Comparison of ENCODE assay signal across 16 cellular contexts in genomic region chr22:40027191-40028097, GRCh38. TPM values are rescaled to one million over a fixed set of nuclear protein-coding genes. Genes with fewer than 3 reads are reported as not detected.
DNase-seq lines count a peak whose midpoint lies in the region; ATAC-seq and TF ChIP-seq lines count a peak whose summit lies in the region.
"Had no signal": no experiment of that assay in that cellular context is flagged by ENCODE, and none has a peak within 500 bp of the region (broad histone marks: within the 10 kb centered on the region; RNA-seq: fewer than 3 reads in every experiment).

No MANE protein-coding gene starts in this region.

- H3K4me2 ChIP-seq in MM.1S (ENCODE audit: low read depth, low read length), result no peak overlapping the region
- H3K4me2 ChIP-seq: PC-9 had no signal

- no peaks in the 10 kb centered on the region for H3K9me3 ChIP-seq in aorta (ENCODE audit: control insufficient read depth, low read length)
- H3K9me3 ChIP-seq in MM.1S (replicated peaks; ENCODE audit: insufficient read depth, low read length), result no peaks in the 10 kb centered on the region
- H3K9me3 ChIP-seq in SJCRH30 (replicated peaks), result no peaks in the 10 kb centered on the region

- intact Hi-C loops in aorta (cut with DNase I), result no loop called here

- TF ChIP-seq CTCF in GM13976 (IDR thresholded peaks at IDR 0.05; ENCODE audit: borderline replicate concordance, control extremely low read depth, extremely low read depth, insufficient read depth, missing control alignments) (no peak), MM.1S (IDR thresholded peaks at IDR 0.05; ENCODE audit: low read length) (no peak)

- H3K4me3 ChIP-seq in aorta (ENCODE audit: low read length in 2 of 2) (no peak overlapping the region), MM.1S (ENCODE audit: low read length) (no peak overlapping the region), SJCRH30 (no peak overlapping the region)
- H3K4me3 ChIP-seq: K562, PC-9 had no signal

- H3K36me3 ChIP-seq in aorta (ENCODE audit: control insufficient read depth in 1 of 2, insufficient read depth in 2 of 2, low read length in 1 of 2), result no peaks in the 10 kb centered on the region
- H3K36me3 ChIP-seq in MM.1S (replicated peaks; ENCODE audit: insufficient read depth, low read length), result no peaks in the 10 kb centered on the region
- H3K36me3 ChIP-seq in SJCRH30, result no peaks in the 10 kb centered on the region

- H3K4me1 ChIP-seq in aorta (ENCODE audit: control insufficient read depth in 1 of 2, insufficient read depth in 2 of 2, low read length in 2 of 2) (no peaks in the 10 kb centered on the region), MM.1S (ENCODE audit: low read length) (no peaks in the 10 kb centered on the region), SJCRH30 (no peaks in the 10 kb centered on the region)

- no peak for ATAC-seq in aorta (ENCODE audit: low FRiP score)

- DNase-seq in GM13976 (ENCODE audit: low spot score) (peak; percentile 11), NCI-H526 treated with DMSO at 0.1 percent for 48 hours (lab: John Stamatoyannopoulos, UW) (peak; percentile 26), left kidney (ENCODE audit: low read depth, low spot score) (peak; percentile 3), aorta (peak; percentile 39 to 44), MM.1S (no peak), SJCRH30 (no peak)
- DNase-seq in activated CD8-positive, alpha-beta memory T cell treated with anti-CD3 and anti-CD28 coated beads for 24 hours, result no peak
- DNase-seq: DMS79 treated with DMSO at 0.1 percent for 48 hours, MV-4-11, NCI-H187, NCI-H2107, NCI-H510A treated with DMSO at 0.1 percent for 48 hours, PC-9 had no signal

- H3K27ac ChIP-seq in aorta (ENCODE audit: low read depth in 1 of 2, low read length in 2 of 2), result no peak overlapping the region
- H3K27ac ChIP-seq in MM.1S (ENCODE audit: low read length), result no peak overlapping the region
- H3K27ac ChIP-seq in SJCRH30, result no peak overlapping the region
- H3K27ac ChIP-seq: C4-2B, PC-9, RWPE1 had no signal

- H2AFZ ChIP-seq in MM.1S (ENCODE audit: low read length), result no peak overlapping the region
- H2AFZ ChIP-seq: PC-9 had no signal

- in situ Hi-C loops in GM13976 (cut with MboI; ENCODE audit: low sequenced_read_pairs, unreplicated experiment), result no loop called here

- H3K79me2 ChIP-seq in MM.1S (ENCODE audit: low read length), result no peaks in the 10 kb centered on the region

- 86 to 90% methylated on average over 20 to 21 of the region's 21 CpGs for WGBS in aorta, 2 donors

- no peak overlapping the region for H3K9ac ChIP-seq in MM.1S (ENCODE audit: low read length)

- H4K20me1 ChIP-seq in MM.1S (ENCODE audit: insufficient read depth, low read length), result no peaks in the 10 kb centered on the region

- H3K27me3 ChIP-seq in aorta (ENCODE audit: control insufficient read depth in 1 of 2, insufficient read depth in 2 of 2, low read length in 1 of 2) (no peaks in the 10 kb centered on the region), MM.1S (replicated peaks; ENCODE audit: insufficient read depth, low read length) (no peaks in the 10 kb centered on the region; the same call in 1 of the 2 replicates), SJCRH30 (peaks cover 3% of the 10 kb centered on the region; the same call in 1 of the 2 replicates)

- no peaks in the 10 kb centered on the region for H3K9me2 ChIP-seq in MM.1S (replicated peaks; ENCODE audit: insufficient read depth, low read length)

- no peaks in the 10 kb centered on the region for H3F3A ChIP-seq in MM.1S (ENCODE audit: insufficient read depth, low read length)

RNA-seq across cellular contexts. Expression of gene FAM83F, which starts 32.7 kb away (rescaled TPM):
- under 1 TPM; 0.15 to 0.84 TPM for total RNA-seq in aorta
- under 1 TPM in 1 of 2 donors, not detected in 1; 0.88 TPM for polyA plus RNA-seq in aorta
- total RNA-seq in SJCRH30 (2014; rRNA removed; shearing (Covaris generic)), result not detected in 2 replicates

Comparison
In these comparisons a context has a peak if more than half of its experiments do, and no peak if none do; other contexts are left out.
1. DNase-seq: peak in GM13976 (single experiment), NCI-H526 treated with DMSO at 0.1 percent for 48 hours (single experiment), left kidney (single experiment) and aorta (2 of 2); none in MM.1S (single experiment), activated CD8-positive, alpha-beta memory T cell treated with anti-CD3 and anti-CD28 coated beads for 24 hours (single experiment) and SJCRH30 (0 of 2).